13 cellular contexts compared by ENCODE assay signal in genomic region chr16:69706256-69706974, GRCh38. TPM values are rescaled to one million over a fixed set of nuclear protein-coding genes. Genes with fewer than 3 reads are reported as not detected.
DNase-seq lines count a peak whose midpoint lies in the region; ATAC-seq and TF ChIP-seq lines count a peak whose summit lies in the region.
"Had no signal": no experiment of that assay in that cellular context is flagged by ENCODE, and none has a peak within 500 bp of the region (broad histone marks: within the 10 kb centered on the region; RNA-seq: fewer than 3 reads in every experiment).

No MANE protein-coding gene starts in this region.

- intact Hi-C loops in left colon (cut with DNase I, micrococcal nuclease): no loop called here

- H3K27ac ChIP-seq in 22Rv1: peak overlapping the region; percentile 46
- peak overlapping the region; percentile 73 for H3K27ac ChIP-seq in VCaP

- ATAC-seq in left colon: peak; percentile 60
- ATAC-seq in stimulated activated naive CD8-positive, alpha-beta T cell treated with anti-CD3 and anti-CD28 coated beads, Interleukin-15, Interleukin-2, amounts not matched to agents 100 U/mL and 50 U/mL, for 24 hours: no peak
- ATAC-seq in HG02852 (IDR thresholded peaks at IDR 0.05; ENCODE audit: unreplicated experiment): no peak
- no peak for ATAC-seq in HG03439 (IDR thresholded peaks at IDR 0.05; ENCODE audit: unreplicated experiment)

- TF ChIP-seq CTCF in 22Rv1 (IDR thresholded peaks at IDR 0.05) (no peak), VCaP (conservative IDR thresholded peaks at IDR 0.05) (no peak)

- DNase-seq in GM04503 (ENCODE audit: low read depth): peak; percentile 19
- no peak for DNase-seq in left colon
- DNase-seq in stimulated activated naive CD8-positive, alpha-beta T cell treated with anti-CD3 and anti-CD28 coated beads, Interleukin-15, Interleukin-2, amounts not matched to agents 100 U/mL and 50 U/mL, for 24 hours: no peak
- no peak for DNase-seq in activated naive CD4-positive, alpha-beta T cell treated with Interleukin-2 at 50 U/mL for 16 hours
- DNase-seq: activated CD4-positive, alpha-beta T cell treated with anti-CD3 and anti-CD28 coated beads for 4 hours; C1 segment of cervical spinal cord; mesendoderm; NCI-H2107; substantia nigra had no signal

RNA-seq across cellular contexts. Expression of gene NQO1, which starts 19.9 kb away (rescaled TPM):
- 100 to 1,000 TPM in 1 of 2 donors, 10 to 100 TPM in 1; 80.6 to 119 TPM for total RNA-seq in left colon

RNA-seq across cellular contexts. Expression of gene NOB1, which starts 48.3 kb away (rescaled TPM):
- 10 to 100 TPM; 35.2 to 37.4 TPM for total RNA-seq in left colon

RNA-seq across cellular contexts. Expression of gene WWP2, which starts 55.7 kb away (rescaled TPM):
- 100 to 1,000 TPM in 1 of 2 donors, 10 to 100 TPM in 1; 83.3 to 102 TPM for total RNA-seq in left colon
